Comparison of ENCODE assay signal across 33 cellular contexts in genomic region chr12:46910830-46911229, GRCh38.
"Had no signal": no experiment of that assay in that cellular context is flagged by ENCODE, and none has a peak within 500 bp of the region (broad histone marks: within the 10 kb centered on the region; RNA-seq: fewer than 3 reads in every experiment).

No MANE protein-coding gene starts in this region.

- H3K27ac ChIP-seq: adrenal gland, ascending aorta, body of pancreas, brain microvascular endothelial cell, breast epithelium, cardiac muscle cell had no signal

- DNase-seq: activated effector memory CD4-positive, alpha-beta T cell treated with anti-CD3 and anti-CD28 coated beads, Interleukin-2, amount 50 U/mL, for 16 hours; activated effector memory CD4-positive, alpha-beta T cell treated with Interleukin-2 at 50 U/mL for 16 hours; activated gamma-delta T cell; activated gamma-delta T cell treated with Interleukin-2 at 50 U/mL for 16 hours; activated naive CD4-positive, alpha-beta T cell; activated naive CD4-positive, alpha-beta T cell treated with anti-CD3 and anti-CD28 coated beads for 36 hours; activated naive CD4-positive, alpha-beta T cell treated with anti-CD3 and anti-CD28 coated beads, Interleukin-2, amount 10 ng/mL, durations not matched to agents 7 days and 5 days; activated naive CD4-positive, alpha-beta T cell treated with anti-CD3 and anti-CD28 coated beads, Interleukin-2, amount 50 U/mL, for 16 hours; activated naive CD4-positive, alpha-beta T cell treated with Interleukin-2 at 50 U/mL for 16 hours; activated naive CD8-positive, alpha-beta T cell treated with anti-CD3 and anti-CD28 coated beads for 36 hours; activated naive CD8-positive, alpha-beta T cell treated with anti-CD3 and anti-CD28 coated beads, Interleukin-2, amount 10 ng/mL, durations not matched to agents 7 days and 5 days; activated naive CD8-positive, alpha-beta T cell treated with anti-CD3 and anti-CD28 coated beads, Interleukin-2, amount 50 U/mL, for 24 hours; activated T-cell treated with anti-CD3 and anti-CD28 coated beads, Interleukin-2, amount 50 U/mL, for 24 hours; activated T-cell treated with anti-CD3 and anti-CD28 coated beads, Interleukin-2, amount 50 U/mL, for 4 hours; activated T-cell treated with anti-CD3 and anti-CD28 coated beads, Interleukin-2, amount 50 U/mL, for 48 hours; activated T-cell treated with anti-CD3 and anti-CD28 coated beads, Interleukin-2, amount 50 U/mL, for 72 hours; adrenal gland; amniotic stem cell; amygdala; anterior cingulate cortex; aorta; body of pancreas; brain microvascular endothelial cell; caudate nucleus; central memory CD4-positive, alpha-beta T cell; cerebellar nuclear complex had no signal

- H3K4me1 ChIP-seq: adrenal gland, ascending aorta, body of pancreas, breast epithelium had no signal

- H3K4me3 ChIP-seq: adrenal gland, ascending aorta, body of pancreas, breast epithelium, cardiac muscle cell had no signal

- H3K27me3 ChIP-seq: adrenal gland, ascending aorta, body of pancreas, brain microvascular endothelial cell, breast epithelium, cardiac muscle cell had no signal

- H3K36me3 ChIP-seq: adrenal gland, ascending aorta, brain microvascular endothelial cell, breast epithelium, cardiac muscle cell had no signal

- H3K9me3 ChIP-seq: adrenal gland, body of pancreas had no signal

- FAIRE-seq: astrocyte, bronchial epithelial cell had no signal

- ATAC-seq: activated naive CD4-positive, alpha-beta T cell treated with anti-CD3 and anti-CD28 coated beads, Interleukin-2, amount 50 U/mL, for 72 hours; activated naive CD8-positive, alpha-beta T cell treated with anti-CD3 and anti-CD28 coated beads, Interleukin-2, amount 50 U/mL, for 24 hours; activated T-cell treated with anti-CD3 and anti-CD28 coated beads, Interleukin-2, amount 50 U/mL, for 4 hours; activated T-cell treated with anti-CD3 and anti-CD28 coated beads, Interleukin-2, amount 50 U/mL, for 72 hours; activated T-helper 17 cell treated with anti-CD3 and anti-CD28 coated beads, Interleukin-2, amount 50 U/mL, for 72 hours; body of pancreas had no signal
